8 cellular contexts compared by ENCODE assay signal in genomic region chr9:137029058-137029922, GRCh38. TPM values are rescaled to one million over a fixed set of nuclear protein-coding genes. Genes with fewer than 3 reads are reported as not detected.
A peak's percentile ranks its signal among the peaks of the same experiment; 100 is the strongest.
DNase-seq lines count a peak whose midpoint lies in the region; ATAC-seq and TF ChIP-seq lines count a peak whose summit lies in the region.

No MANE protein-coding gene starts in this region.

- no peak overlapping the region for H2BK12ac ChIP-seq in H9 (ENCODE audit: insufficient read length, low read depth, low read length)

- H2BK120ac ChIP-seq in H9 (ENCODE audit: low read depth, low read length, poor library complexity, severe bottlenecking) = no peak overlapping the region

- no peak overlapping the region for H2AK5ac ChIP-seq in H9 (ENCODE audit: insufficient read length, low read length)

- H3K36me3 ChIP-seq in OCI-LY3 (replicated peaks; ENCODE audit: low read depth, low read length) (no peaks in the 10 kb centered on the region), fibroblast of lung (ENCODE audit: control insufficient read depth, insufficient read depth, low read length) (no peaks in the 10 kb centered on the region)

- no peak overlapping the region for H2BK15ac ChIP-seq in H9 (ENCODE audit: low read depth, low read length)

- H3K4me1 ChIP-seq in H9 (ENCODE audit: insufficient read depth, low read length) (no peaks in the 10 kb centered on the region), OCI-LY3 (ENCODE audit: low read length) (peaks cover 36% of the 10 kb centered on the region), fibroblast of lung (ENCODE audit: control insufficient read depth, extremely low read depth, insufficient read depth, low read length) (peaks cover 4% of the 10 kb centered on the region)

- DNase-seq in Caki2 (ENCODE audit: low read depth) (peak; percentile 52), H9 (peak; percentile 85), fibroblast of lung (ENCODE audit: low read depth in 2 of 2) (peak; percentile 26 to 41)
- DNase-seq in activated T-cell treated with anti-CD3 and anti-CD28 coated beads, Interleukin-2, amount 50 U/mL, for 4 hours = peak; percentile 71
- DNase-seq in natural killer cell treated with Interleukin-12 subunit alpha and Interleukin-12 subunit beta and Interleukin-15 and Interleukin-18, amount 100 ng/mL, for 72 hours (ENCODE audit: low spot score) = peak; percentile 89
- DNase-seq in stimulated activated naive CD8-positive, alpha-beta T cell treated with anti-CD3 and anti-CD28 coated beads, Interleukin-15, Interleukin-2, amounts not matched to agents 100 U/mL and 50 U/mL, for 24 hours = peak; percentile 90

- H2AFZ ChIP-seq in H9 (ENCODE audit: low read length) (no peak overlapping the region), OCI-LY3 (ENCODE audit: low read depth, low read length) (no peak overlapping the region), fibroblast of lung (ENCODE audit: low read length) (no peak overlapping the region)

- no peaks in the 10 kb centered on the region for H3K36me3 Mint-ChIP-seq in H9 (ENCODE audit: insufficient read depth in 1 of 3, low read depth in 3 of 3)
- H3K36me3 Mint-ChIP-seq in activated T-cell treated with anti-CD3 and anti-CD28 coated beads, Interleukin-2, amount 50 U/mL, for 4 hours (ENCODE audit: insufficient read depth) = no peaks in the 10 kb centered on the region
- no peaks in the 10 kb centered on the region for H3K36me3 Mint-ChIP-seq in natural killer cell treated with Interleukin-12 subunit alpha and Interleukin-12 subunit beta and Interleukin-15 and Interleukin-18, amount 100 ng/mL, for 72 hours

- H3K9me3 ChIP-seq in H9 (ENCODE audit: control insufficient read depth, low read depth, low read length) (no peaks in the 10 kb centered on the region), OCI-LY3 (ENCODE audit: insufficient read depth, low read length) (no peaks in the 10 kb centered on the region), fibroblast of lung (ENCODE audit: control insufficient read depth, insufficient read depth, low read depth, low read length) (no peaks in the 10 kb centered on the region)

- H3K4me2 ChIP-seq in H9 (ENCODE audit: insufficient read depth, insufficient read length, low read length) (peak overlapping the region; percentile 36), OCI-LY3 (ENCODE audit: low read length) (peak overlapping the region; percentile 97), fibroblast of lung (ENCODE audit: extremely low read depth, insufficient read depth, low read length) (no peak overlapping the region)

- TF ChIP-seq CTCF in H9 (conservative IDR thresholded peaks at IDR 0.05) (peak; percentile 95), OCI-LY3 (IDR thresholded peaks at IDR 0.05; ENCODE audit: low read depth, low read length) (peak; percentile 76), fibroblast of lung (conservative IDR thresholded peaks at IDR 0.05 in 1 of 2, IDR thresholded peaks at IDR 0.05 in 1 of 2; ENCODE audit: low read depth in 1 of 2, low read length in 2 of 2) (peak; percentile 78 to 92)

- H3K9me3 Mint-ChIP-seq in H9 = no peaks in the 10 kb centered on the region
- no peaks in the 10 kb centered on the region for H3K9me3 Mint-ChIP-seq in activated T-cell treated with anti-CD3 and anti-CD28 coated beads, Interleukin-2, amount 50 U/mL, for 4 hours
- H3K9me3 Mint-ChIP-seq in natural killer cell treated with Interleukin-12 subunit alpha and Interleukin-12 subunit beta and Interleukin-15 and Interleukin-18, amount 100 ng/mL, for 72 hours = no peaks in the 10 kb centered on the region

- no peak overlapping the region for H3K27ac Mint-ChIP-seq in H9
- H3K27ac Mint-ChIP-seq in natural killer cell treated with Interleukin-12 subunit alpha and Interleukin-12 subunit beta and Interleukin-15 and Interleukin-18, amount 100 ng/mL, for 72 hours = peak overlapping the region; percentile 91 to 94

- H3K18ac ChIP-seq in H9 (ENCODE audit: insufficient read length, low read depth, low read length) = no peak overlapping the region

- no peak overlapping the region for H3T11ph ChIP-seq in H9 (ENCODE audit: low read length)

- H3K9ac ChIP-seq in H9 (ENCODE audit: extremely low read depth, insufficient read length, low read length) (no peak overlapping the region), OCI-LY3 (ENCODE audit: low read length) (no peak overlapping the region), fibroblast of lung (ENCODE audit: insufficient read depth, low read length) (no peak overlapping the region)

- no peak overlapping the region for H3K23ac ChIP-seq in H9 (ENCODE audit: insufficient read length, low read depth, low read length)

- H3K4me3 Mint-ChIP-seq in H9 = peak overlapping the region; percentile 45 to 74
- peak overlapping the region; percentile 77 for H3K4me3 Mint-ChIP-seq in activated T-cell treated with anti-CD3 and anti-CD28 coated beads, Interleukin-2, amount 50 U/mL, for 4 hours
- H3K4me3 Mint-ChIP-seq in natural killer cell treated with Interleukin-12 subunit alpha and Interleukin-12 subunit beta and Interleukin-15 and Interleukin-18, amount 100 ng/mL, for 72 hours = peak overlapping the region; percentile 87

- H4K20me1 ChIP-seq in H9 (ENCODE audit: control insufficient read depth, insufficient read depth, insufficient read length) (peaks cover 2% of the 10 kb centered on the region), OCI-LY3 (ENCODE audit: insufficient read depth, low read length) (no peaks in the 10 kb centered on the region), fibroblast of lung (ENCODE audit: control insufficient read depth, extremely low read depth, insufficient read depth, low read length) (no peaks in the 10 kb centered on the region)

- H3K14ac ChIP-seq in H9 (ENCODE audit: insufficient read depth, low read length) = no peak overlapping the region

- H2BK5ac ChIP-seq in H9 (ENCODE audit: insufficient read length, low read length) = no peak overlapping the region

- no peak overlapping the region for H4K8ac ChIP-seq in H9 (replicated peaks; ENCODE audit: insufficient read length, low read depth, low read length)

- WGBS in H9 (ENCODE audit: extremely low coverage, insufficient read length, low lambda C conversion rate) = no CpG with 5 or more reads among the region's 19 CpGs

- H3K27ac ChIP-seq in H9 (ENCODE audit: insufficient read length, low read depth, low read length) (no peak overlapping the region), OCI-LY3 (ENCODE audit: low read length) (no peak overlapping the region), fibroblast of lung (ENCODE audit: insufficient read depth, low read length) (no peak overlapping the region)

- no peak overlapping the region for H4K91ac ChIP-seq in H9 (ENCODE audit: insufficient read length, low read depth, low read length)

- in situ Hi-C loops in Caki2 (cut with HindIII; ENCODE audit: low pct_unique_long_range_greater_than_20kb, low sequenced_read_pairs) = no loop called here

- H3K27me3 Mint-ChIP-seq in H9 (ENCODE audit: low read depth) = peaks cover 34% of the 10 kb centered on the region
- H3K27me3 Mint-ChIP-seq in activated T-cell treated with anti-CD3 and anti-CD28 coated beads, Interleukin-2, amount 50 U/mL, for 4 hours (ENCODE audit: low read depth) = no peaks in the 10 kb centered on the region
- no peaks in the 10 kb centered on the region for H3K27me3 Mint-ChIP-seq in natural killer cell treated with Interleukin-12 subunit alpha and Interleukin-12 subunit beta and Interleukin-15 and Interleukin-18, amount 100 ng/mL, for 72 hours

- H3K27me3 ChIP-seq in H9 (ENCODE audit: insufficient read depth, low read length) = no peaks in the 10 kb centered on the region
- H3K27me3 ChIP-seq in OCI-LY3 (ENCODE audit: low read depth, low read length) = peaks cover 6% of the 10 kb centered on the region
- H3K27me3 ChIP-seq in fibroblast of lung (ENCODE audit: control insufficient read depth, insufficient read depth, low read length) = no peaks in the 10 kb centered on the region

- H3K79me2 ChIP-seq in H9 (ENCODE audit: insufficient read depth, low read length) (no peaks in the 10 kb centered on the region), OCI-LY3 (ENCODE audit: low read length) (no peaks in the 10 kb centered on the region), fibroblast of lung (ENCODE audit: control insufficient read depth, insufficient read depth, low read length) (no peaks in the 10 kb centered on the region)

- peak overlapping the region; percentile 88 for H3K4me3 ChIP-seq in OCI-LY3 (ENCODE audit: low read length)
- peak overlapping the region in 1 of 4 experiments; percentile 64 for H3K4me3 ChIP-seq in fibroblast of lung (replicated peaks in 1 of 4; ENCODE audit: control extremely low read depth in 1 of 4, insufficient read depth in 1 of 4, low read depth in 3 of 4, low read length in 4 of 4)

- peak; percentile 39 to 51 for ATAC-seq in activated T-cell treated with anti-CD3 and anti-CD28 coated beads, Interleukin-2, amount 50 U/mL, for 4 hours
- peak; percentile 58 to 75 for ATAC-seq in natural killer cell treated with Interleukin-12 subunit alpha and Interleukin-12 subunit beta and Interleukin-15 and Interleukin-18, amount 100 ng/mL, for 72 hours
- ATAC-seq in stimulated activated naive CD8-positive, alpha-beta T cell treated with anti-CD3 and anti-CD28 coated beads, Interleukin-15, Interleukin-2, amounts not matched to agents 100 U/mL and 50 U/mL, for 24 hours = peak; percentile 53
- no peak for ATAC-seq in GM21515 (IDR thresholded peaks at IDR 0.05; ENCODE audit: unreplicated experiment)

- no peak overlapping the region for H3K4ac ChIP-seq in H9 (ENCODE audit: low read depth, low read length)

- H3K23me2 ChIP-seq in H9 (ENCODE audit: insufficient read length, low read depth, low read length, poor library complexity, severe bottlenecking) = peaks cover 9% of the 10 kb centered on the region

- H2BK20ac ChIP-seq in H9 (ENCODE audit: low read depth, low read length, poor library complexity, severe bottlenecking) = no peak overlapping the region

- H3K4me1 Mint-ChIP-seq in H9 = peaks cover 0 to 8% of the 10 kb centered on the region in 2 experiments; a peak in 2 of 4 replicates
- H3K4me1 Mint-ChIP-seq in activated T-cell treated with anti-CD3 and anti-CD28 coated beads, Interleukin-2, amount 50 U/mL, for 4 hours (ENCODE audit: low read depth) = peaks cover 48% of the 10 kb centered on the region
- peaks cover 32 to 40% of the 10 kb centered on the region in 2 donors for H3K4me1 Mint-ChIP-seq in natural killer cell treated with Interleukin-12 subunit alpha and Interleukin-12 subunit beta and Interleukin-15 and Interleukin-18, amount 100 ng/mL, for 72 hours (ENCODE audit: low read depth in 2 of 2)

- no peaks in the 10 kb centered on the region for H3K79me1 ChIP-seq in H9 (ENCODE audit: insufficient read depth, low read depth, low read length, poor library complexity, severe bottlenecking)

- H4K5ac ChIP-seq in H9 (ENCODE audit: insufficient read length, low read depth, low read length) = no peak overlapping the region

- H3K56ac ChIP-seq in H9 (ENCODE audit: insufficient read length, low read depth, low read length) = no peak overlapping the region

RNA-seq across cellular contexts. Expression of gene ABCA2, which starts 1.3 kb away (rescaled TPM):
- total RNA-seq in Caki2 (2014; rRNA removed; shearing (Covaris generic); ENCODE audit: low replicate concordance) = 19.0 and 23.5 TPM in 2 replicates
- total RNA-seq in H9 (2021) = 15.2 and 22.4 TPM in 2 replicates
- total RNA-seq in activated T-cell treated with anti-CD3 and anti-CD28 coated beads, Interleukin-2, amount 50 U/mL, for 4 hours = 10 to 100 TPM in 2 of 3 donors, 1 to 10 TPM in 1; 9.1 to 15.3 (median 14.3) TPM
- 13.9 and 21.8 TPM in 2 replicates for total RNA-seq in fibroblast of lung
- 8.5 and 13.4 TPM in 2 replicates for polyA plus RNA-seq in fibroblast of lung
- polyA plus RNA-seq in fibroblast of lung (2012) = 14.8 and 21.5 TPM in 2 replicates
- 43.7 and 105 TPM in 2 replicates for polyA minus RNA-seq in fibroblast of lung (ENCODE audit: low replicate concordance)
- total RNA-seq in natural killer cell treated with Interleukin-12 subunit alpha and Interleukin-12 subunit beta and Interleukin-15 and Interleukin-18, amount 100 ng/mL, for 72 hours = 100 to 1,000 TPM in 1 of 2 donors, 10 to 100 TPM in 1; 77.6 to 109 TPM

RNA-seq across cellular contexts. Expression of gene FUT7, which starts 2.6 kb away (rescaled TPM):
- total RNA-seq in Caki2 (2014; rRNA removed; shearing (Covaris generic); ENCODE audit: low replicate concordance) = not detected in 2 replicates
- total RNA-seq in H9 (2021) (not detected in 2 replicates), fibroblast of lung (not detected in 2 replicates)
- total RNA-seq in activated T-cell treated with anti-CD3 and anti-CD28 coated beads, Interleukin-2, amount 50 U/mL, for 4 hours = 1 to 10 TPM in 1 of 3 donors, under 1 TPM in 2; 0.74 to 2.4 (median 0.81) TPM
- not detected in 2 replicates for polyA plus RNA-seq in fibroblast of lung
- polyA plus RNA-seq in fibroblast of lung (2012) = not detected in 2 replicates
- not detected in 2 replicates for polyA minus RNA-seq in fibroblast of lung (ENCODE audit: low replicate concordance)
- total RNA-seq in natural killer cell treated with Interleukin-12 subunit alpha and Interleukin-12 subunit beta and Interleukin-15 and Interleukin-18, amount 100 ng/mL, for 72 hours = 10 to 100 TPM; 10.0 to 17.8 TPM

RNA-seq across cellular contexts. Expression of gene NPDC1, which starts 16.7 kb away (rescaled TPM):
- 31.8 and 45.1 TPM in 2 replicates for total RNA-seq in Caki2 (2014; rRNA removed; shearing (Covaris generic); ENCODE audit: low replicate concordance)
- 51.8 and 57.6 TPM in 2 replicates for total RNA-seq in H9 (2021)
- total RNA-seq in activated T-cell treated with anti-CD3 and anti-CD28 coated beads, Interleukin-2, amount 50 U/mL, for 4 hours = 10 to 100 TPM; 15.1 to 33.0 (median 23.2) TPM
- total RNA-seq in fibroblast of lung = 10.5 and 15.7 TPM in 2 replicates
- polyA plus RNA-seq in fibroblast of lung = 9.0 and 12.1 TPM in 2 replicates
- 31.5 and 54.9 TPM in 2 replicates for polyA plus RNA-seq in fibroblast of lung (2012)
- polyA minus RNA-seq in fibroblast of lung (ENCODE audit: low replicate concordance) = 8.6 and 9.9 TPM in 2 replicates
- total RNA-seq in natural killer cell treated with Interleukin-12 subunit alpha and Interleukin-12 subunit beta and Interleukin-15 and Interleukin-18, amount 100 ng/mL, for 72 hours = 10 to 100 TPM; 11.2 to 41.7 TPM

RNA-seq across cellular contexts. Expression of gene ENTPD2, which starts 24.6 kb away (rescaled TPM):
- total RNA-seq in Caki2 (2014; rRNA removed; shearing (Covaris generic); ENCODE audit: low replicate concordance) = not detected in 2 replicates
- total RNA-seq in H9 (2021) (4.0 and 5.1 TPM in 2 replicates), fibroblast of lung (under 0.01 TPM in 2 replicates)
- under 1 TPM in 1 of 3 donors, not detected in 2; 0.34 TPM for total RNA-seq in activated T-cell treated with anti-CD3 and anti-CD28 coated beads, Interleukin-2, amount 50 U/mL, for 4 hours
- not detected in 2 replicates for polyA plus RNA-seq in fibroblast of lung
- 0.12 TPM in 1 of 2 replicates, not detected in the other for polyA plus RNA-seq in fibroblast of lung (2012)
- polyA minus RNA-seq in fibroblast of lung (ENCODE audit: low replicate concordance) = not detected in 2 replicates
- total RNA-seq in natural killer cell treated with Interleukin-12 subunit alpha and Interleukin-12 subunit beta and Interleukin-15 and Interleukin-18, amount 100 ng/mL, for 72 hours = not detected

RNA-seq across cellular contexts. Expression of gene CLIC3, which starts 32.9 kb away (rescaled TPM):
- total RNA-seq in Caki2 (2014; rRNA removed; shearing (Covaris generic); ENCODE audit: low replicate concordance) = not detected in 2 replicates
- total RNA-seq in H9 (2021) = 0.29 and 0.31 TPM in 2 replicates
- under 1 TPM in 2 of 3 donors, not detected in 1; 0.18 to 0.54 TPM for total RNA-seq in activated T-cell treated with anti-CD3 and anti-CD28 coated beads, Interleukin-2, amount 50 U/mL, for 4 hours
- total RNA-seq in fibroblast of lung = 1.3 and 3.5 TPM in 2 replicates
- 0.98 and 1.5 TPM in 2 replicates for polyA plus RNA-seq in fibroblast of lung
- polyA plus RNA-seq in fibroblast of lung (2012) = 2.3 and 7.2 TPM in 2 replicates
- 0.59 and 1.2 TPM in 2 replicates for polyA minus RNA-seq in fibroblast of lung (ENCODE audit: low replicate concordance)
- total RNA-seq in natural killer cell treated with Interleukin-12 subunit alpha and Interleukin-12 subunit beta and Interleukin-15 and Interleukin-18, amount 100 ng/mL, for 72 hours = 10 to 100 TPM in 1 of 2 donors, 1 to 10 TPM in 1; 4.3 to 38.2 TPM

Comparison
In these comparisons a context has a peak if more than half of its experiments do, and no peak if none do; other contexts are left out.
1. DNase-seq: peak in every context shown above with its lines; median percentile 90 in stimulated activated naive CD8-positive, alpha-beta T cell treated with anti-CD3 and anti-CD28 coated beads, Interleukin-15, Interleukin-2, amounts not matched to agents 100 U/mL and 50 U/mL, for 24 hours; 89 in natural killer cell treated with Interleukin-12 subunit alpha and Interleukin-12 subunit beta and Interleukin-15 and Interleukin-18, amount 100 ng/mL, for 72 hours; 85 in H9; 71 in activated T-cell treated with anti-CD3 and anti-CD28 coated beads, Interleukin-2, amount 50 U/mL, for 4 hours; 52 in Caki2; 34 in fibroblast of lung.
2. H3K27ac Mint-ChIP-seq: peak in natural killer cell treated with Interleukin-12 subunit alpha and Interleukin-12 subunit beta and Interleukin-15 and Interleukin-18, amount 100 ng/mL, for 72 hours (2 of 2); none in H9 (0 of 3).
3. Peak in every context shown above with its lines, with median percentiles within 50 percentile points of each other: H3K4me3 Mint-ChIP-seq and CTCF ChIP-seq.